ENCODE assay signal across 8 cellular contexts in genomic region chr9:79572032-79572890, GRCh38. TPM values are rescaled to one million over a fixed set of nuclear protein-coding genes. Genes with fewer than 3 reads are reported as not detected.
DNase-seq lines count a peak whose midpoint lies in the region; TF ChIP-seq lines count a peak whose summit lies in the region.

No MANE protein-coding gene starts in this region.

- peak overlapping the region; percentile 78 for H2AFZ ChIP-seq in KMS-11 (ENCODE audit: low read depth)

- TF ChIP-seq CTCF in GM10248 (IDR thresholded peaks at IDR 0.05; ENCODE audit: control extremely low read depth, extremely low read depth, low read depth, missing control alignments), result no peak
- no peak for TF ChIP-seq CTCF in KMS-11 (conservative IDR thresholded peaks at IDR 0.05; ENCODE audit: low read depth, low read length)
- no peak for TF ChIP-seq CTCF in endothelial cell (IDR thresholded peaks at IDR 0.05; ENCODE audit: unreplicated experiment)

- H2BK5ac ChIP-seq in mesendoderm (ENCODE audit: low read length), result no peak overlapping the region

- H3K9me3 ChIP-seq in subcutaneous abdominal adipose tissue (ENCODE audit: control insufficient read depth in 5 of 5, low read length in 5 of 5), result peaks cover 0 to 3% (median 0%) of the 10 kb centered on the region in 5 donors

- H3K4ac ChIP-seq in mesendoderm (ENCODE audit: low read depth, low read length), result peak overlapping the region; percentile 85

- H2BK120ac ChIP-seq in mesendoderm (ENCODE audit: low read depth, low read length), result peak overlapping the region; percentile 91

- H3K79me1 ChIP-seq in mesendoderm (ENCODE audit: low read length), result peaks cover 2% of the 10 kb centered on the region

- H3K36me3 ChIP-seq in KMS-11 (ENCODE audit: insufficient read depth) (no peaks in the 10 kb centered on the region), mesendoderm (ENCODE audit: control insufficient read depth, insufficient read depth, low read length) (no peaks in the 10 kb centered on the region), subcutaneous abdominal adipose tissue (ENCODE audit: control insufficient read depth in 5 of 5, insufficient read depth in 5 of 5, low read length in 5 of 5) (no peaks in the 10 kb centered on the region)

- peaks cover 25% of the 10 kb centered on the region for H3K4me1 Mint-ChIP-seq in endothelial cell (ENCODE audit: unreplicated experiment)

- H3K27me3 Mint-ChIP-seq in endothelial cell (ENCODE audit: unreplicated experiment), result peaks cover 7% of the 10 kb centered on the region

- H3K79me2 ChIP-seq in KMS-11 (ENCODE audit: insufficient read depth, low read depth) (no peaks in the 10 kb centered on the region), mesendoderm (ENCODE audit: control insufficient read depth, insufficient read depth, low read length) (peaks cover 12% of the 10 kb centered on the region)

- peaks cover 8% of the 10 kb centered on the region for H3K36me3 Mint-ChIP-seq in endothelial cell (ENCODE audit: low read depth, unreplicated experiment)

- H3K27me3 ChIP-seq in KMS-11 (ENCODE audit: insufficient read depth, low read depth) (peaks cover 6% of the 10 kb centered on the region), mesendoderm (ENCODE audit: insufficient read depth, low read length, poor library complexity) (no peaks in the 10 kb centered on the region), subcutaneous abdominal adipose tissue (ENCODE audit: control insufficient read depth in 5 of 5, insufficient read depth in 4 of 5, low read length in 5 of 5) (peaks cover 0 to 8% (median 6%) of the 10 kb centered on the region in 5 donors)

- POLR2A ChIA-PET in GM10248 (lab: Yijun Ruan, JAX), result interaction anchor here (1.4 to 1.7 kb wide), 2 partner anchors 11 to 12 kb away, joined by 7 to 9 read pairs; no protein-coding TSS in a partner anchor

- H3K23ac ChIP-seq in mesendoderm (ENCODE audit: low read length), result no peak overlapping the region

- H3K27ac Mint-ChIP-seq in endothelial cell (ENCODE audit: unreplicated experiment), result no peak overlapping the region

- H2AK5ac ChIP-seq in mesendoderm (ENCODE audit: low read length), result no peak overlapping the region

- H3K27ac ChIP-seq in KMS-11, result peak overlapping the region; percentile 55
- peak overlapping the region; percentile 81 for H3K27ac ChIP-seq in mesendoderm (ENCODE audit: low read depth, low read length)
- peak overlapping the region; percentile 91 for H3K27ac ChIP-seq in subcutaneous abdominal adipose tissue (ENCODE audit: low read depth, low read length)

- peak overlapping the region; percentile 83 for H4K8ac ChIP-seq in mesendoderm (ENCODE audit: low read depth, low read length)

- peak overlapping the region; percentile 75 for H3K18ac ChIP-seq in mesendoderm (ENCODE audit: low read length)

- H2BK15ac ChIP-seq in mesendoderm (replicated peaks; ENCODE audit: low read depth), result no peak overlapping the region

- peaks cover 8% of the 10 kb centered on the region for H3K4me1 ChIP-seq in KMS-11 (ENCODE audit: low read depth, poor library complexity, severe bottlenecking)
- H3K4me1 ChIP-seq in mesendoderm (ENCODE audit: control insufficient read depth, low read depth, low read length), result peaks cover 2% of the 10 kb centered on the region
- peaks cover 0 to 33% (median 21%) of the 10 kb centered on the region in 5 donors for H3K4me1 ChIP-seq in subcutaneous abdominal adipose tissue (ENCODE audit: control insufficient read depth in 5 of 5, insufficient read depth in 5 of 5, low read length in 5 of 5)

- H3K9ac ChIP-seq in KMS-11, result peak overlapping the region; percentile 36; the same call in 1 of the 2 replicates
- H3K9ac ChIP-seq in mesendoderm (ENCODE audit: low read length), result peak overlapping the region; percentile 79
- H3K9ac ChIP-seq in subcutaneous abdominal adipose tissue (ENCODE audit: low read length in 5 of 5), result peak overlapping the region; percentile 69 to 80 (median 73)

- H3K9me3 Mint-ChIP-seq in endothelial cell (ENCODE audit: unreplicated experiment), result no peaks in the 10 kb centered on the region

- H3K4me3 Mint-ChIP-seq in endothelial cell (ENCODE audit: unreplicated experiment), result peak overlapping the region; percentile 71

- CTCF ChIA-PET in GM10248 (lab: Yijun Ruan, JAX), result interaction anchor here (0.9 to 1.9 kb wide), 3 partner anchors 10 to 14 kb away, joined by 3 to 6 read pairs (median 5); no protein-coding TSS in a partner anchor

- peak; percentile 38 for DNase-seq in GM10248 (ENCODE audit: extremely low spot score)
- DNase-seq in activated CD4-positive, CD25-positive, alpha-beta regulatory T cell treated with anti-CD3 and anti-CD28 coated beads, Interleukin-2, amount 50 U/mL, for 72 hours, result peak; percentile 66
- peak; percentile 74 for DNase-seq in endothelial cell (ENCODE audit: low spot score)
- DNase-seq in mesendoderm, result peak; percentile 65
- no peak for DNase-seq in cerebellar cortex (ENCODE audit: low spot score)
- DNase-seq in DMS114 treated with DMSO at 0.1 percent for 48 hours (lab: John Stamatoyannopoulos, UW; ENCODE audit: unreplicated experiment), result no peak

- peak overlapping the region; percentile 88 for H3K56ac ChIP-seq in mesendoderm (ENCODE audit: low read length)

- peak overlapping the region; percentile 60 for H3K4me2 ChIP-seq in KMS-11
- peak overlapping the region; percentile 50 for H3K4me2 ChIP-seq in mesendoderm (ENCODE audit: low read length)

- no peak overlapping the region for H3K4me3 ChIP-seq in KMS-11 (IDR thresholded peaks at IDR 0.05; ENCODE audit: insufficient read depth, low read depth, low read length)
- H3K4me3 ChIP-seq in mesendoderm (ENCODE audit: low read length), result peak overlapping the region; percentile 86
- H3K4me3 ChIP-seq in subcutaneous abdominal adipose tissue (ENCODE audit: low read depth in 1 of 5, low read length in 5 of 5), result peak overlapping the region; percentile 72 to 88 (median 78)

- H4K5ac ChIP-seq in mesendoderm (ENCODE audit: low read length), result no peak overlapping the region

- no CpG with 5 or more reads among the region's 89 CpGs for WGBS in mesendoderm (ENCODE audit: extremely low coverage, insufficient coverage, low lambda C conversion rate)

- H4K20me1 ChIP-seq in KMS-11 (ENCODE audit: insufficient read depth), result no peaks in the 10 kb centered on the region

RNA-seq across cellular contexts. Expression of gene TLE4, which starts 0.5 kb away (rescaled TPM):
- 88.4 TPM for total RNA-seq in endothelial cell (ENCODE audit: unreplicated experiment)
- 30.5 TPM for polyA plus RNA-seq in mesendoderm (2013, experiment 1 of 2)
- polyA plus RNA-seq in mesendoderm (2013, experiment 2 of 2), result 31.6 TPM

Comparison
In these comparisons a context has a peak if more than half of its experiments do, and no peak if none do; other contexts are left out.
1. DNase-seq: peak in GM10248 (single experiment), activated CD4-positive, CD25-positive, alpha-beta regulatory T cell treated with anti-CD3 and anti-CD28 coated beads, Interleukin-2, amount 50 U/mL, for 72 hours (single experiment), endothelial cell (single experiment) and mesendoderm (single experiment); none in cerebellar cortex (single experiment) and DMS114 treated with DMSO at 0.1 percent for 48 hours (single experiment).
2. Peak in every context shown above with its lines, with median percentiles within 50 percentile points of each other: H3K27ac ChIP-seq and H3K9ac ChIP-seq.